8 cellular contexts compared by ENCODE assay signal in the genomic region with DNA sequence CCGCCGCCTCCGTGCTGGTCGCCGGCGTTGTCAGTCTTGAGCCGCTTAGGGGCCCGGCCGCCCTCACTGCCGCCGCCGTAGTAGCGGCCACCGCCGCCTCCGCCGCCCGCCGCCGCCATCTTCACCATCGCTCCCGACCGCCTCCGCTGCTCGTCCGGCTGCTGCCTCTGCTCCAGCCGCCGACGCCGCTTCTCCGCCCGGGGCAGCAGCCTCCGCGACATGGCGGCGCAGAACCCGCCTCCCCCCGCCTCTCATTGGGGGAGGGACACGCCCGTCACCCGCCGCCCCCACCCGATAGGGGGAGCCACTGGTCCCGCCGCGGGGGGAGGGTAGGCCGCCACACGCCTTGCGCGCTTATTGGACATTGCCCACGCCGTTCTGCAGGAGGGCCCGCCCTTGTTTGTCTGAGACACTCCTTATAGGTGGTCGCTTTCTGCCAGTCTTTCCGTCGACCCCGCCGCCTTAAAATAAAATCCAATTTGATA. TPM values are rescaled to one million over a fixed set of nuclear protein-coding genes. Genes with fewer than 3 reads are reported as not detected.
DNase-seq lines count a peak whose midpoint lies in the region; ATAC-seq and TF ChIP-seq lines count a peak whose summit lies in the region.

TSS of gene HNRNPL (minus strand) at position 241 of the 485 bp plus-strand sequence. CDS start at position 221, 20 bp downstream.

- DNase-seq in Caco-2 = no peak
- DNase-seq in activated T-helper 1 cell treated with anti-CD3 and anti-CD28 coated beads, Interleukin-12 subunit alpha, Interleukin-12 subunit beta, Interleukin-2, Interleukin-4 antibody, amounts not matched to agents 30 ng/mL and 10 ng/mL and 1 ng/mL, durations not matched to agents 14 hours and 24 hours and 36 hours (ENCODE audit: low spot score) = no peak
- no peak for DNase-seq in foreskin keratinocyte
- peak in 2 of 5 donors; percentile 99 for DNase-seq in ovary
- DNase-seq in COLO829 (ENCODE audit: low spot score) = no peak
- DNase-seq in putamen (ENCODE audit: low spot score) = no peak

- H3K4me1 Mint-ChIP-seq in Caco-2 (ENCODE audit: low read depth, unreplicated experiment) = peaks cover 16% of the 10 kb centered on the region
- peaks cover 50% of the 10 kb centered on the region for H3K4me1 Mint-ChIP-seq in activated T-helper 1 cell treated with anti-CD3 and anti-CD28 coated beads, Interleukin-12 subunit alpha, Interleukin-12 subunit beta, Interleukin-2, Interleukin-4 antibody, amounts not matched to agents 30 ng/mL and 10 ng/mL and 1 ng/mL, durations not matched to agents 14 hours and 24 hours and 36 hours (ENCODE audit: low read depth)

- H3K27ac Mint-ChIP-seq in Caco-2 (ENCODE audit: unreplicated experiment) = peak within 1 kb of the TSS; percentile 99
- H3K27ac Mint-ChIP-seq in activated T-helper 1 cell treated with anti-CD3 and anti-CD28 coated beads, Interleukin-12 subunit alpha, Interleukin-12 subunit beta, Interleukin-2, Interleukin-4 antibody, amounts not matched to agents 30 ng/mL and 10 ng/mL and 1 ng/mL, durations not matched to agents 14 hours and 24 hours and 36 hours = peak within 1 kb of the TSS; percentile 99

- peak; percentile 99 for TF ChIP-seq POLR2A in ovary (IDR thresholded peaks at IDR 0.05)

- no peaks in the 10 kb centered on the region for H3K27me3 ChIP-seq in Caco-2 (replicated peaks; ENCODE audit: control insufficient read depth, insufficient read depth, low read length)
- H3K27me3 ChIP-seq in foreskin keratinocyte = no peaks in the 10 kb centered on the region
- no peaks in the 10 kb centered on the region for H3K27me3 ChIP-seq in ovary

- WGBS in ovary, 3 donors = 0 to 1% (median 0%) methylated on average over 42 to 58 of the region's 58 CpGs

- TF ChIP-seq EP300 in ovary (IDR thresholded peaks at IDR 0.05) = peak; percentile 35

- TF ChIP-seq CTCF in Caco-2 (IDR thresholded peaks at IDR 0.05; ENCODE audit: insufficient read depth in 1 of 2, low read depth in 1 of 2, low read length in 1 of 2, severe bottlenecking in 1 of 2, unreplicated experiment in 1 of 2) (peak; percentile 55 to 59), foreskin keratinocyte (conservative IDR thresholded peaks at IDR 0.05) (peak; percentile 81), ovary (IDR thresholded peaks at IDR 0.05) (peak; percentile 36 to 76 (median 67))

- no peaks in the 10 kb centered on the region for H3K9me3 Mint-ChIP-seq in Caco-2 (ENCODE audit: unreplicated experiment)
- no peaks in the 10 kb centered on the region for H3K9me3 Mint-ChIP-seq in activated T-helper 1 cell treated with anti-CD3 and anti-CD28 coated beads, Interleukin-12 subunit alpha, Interleukin-12 subunit beta, Interleukin-2, Interleukin-4 antibody, amounts not matched to agents 30 ng/mL and 10 ng/mL and 1 ng/mL, durations not matched to agents 14 hours and 24 hours and 36 hours

- H3K27ac ChIP-seq in KOPT-K1 (ENCODE audit: low read depth, low read length, poor library complexity, severe bottlenecking) = peak within 1 kb of the TSS; percentile 99
- peak within 1 kb of the TSS; percentile 96 for H3K27ac ChIP-seq in foreskin keratinocyte
- H3K27ac ChIP-seq in ovary = peak within 1 kb of the TSS; percentile 100

- H3K4me3 ChIP-seq in Caco-2 (ENCODE audit: low read depth, low read length) (peak within 1 kb of the TSS; percentile 66), ovary (peak within 1 kb of the TSS; percentile 99)

- H3K27me3 Mint-ChIP-seq in Caco-2 (ENCODE audit: insufficient read depth, unreplicated experiment) = no peaks in the 10 kb centered on the region
- peaks cover 2% of the 10 kb centered on the region for H3K27me3 Mint-ChIP-seq in activated T-helper 1 cell treated with anti-CD3 and anti-CD28 coated beads, Interleukin-12 subunit alpha, Interleukin-12 subunit beta, Interleukin-2, Interleukin-4 antibody, amounts not matched to agents 30 ng/mL and 10 ng/mL and 1 ng/mL, durations not matched to agents 14 hours and 24 hours and 36 hours (ENCODE audit: insufficient read depth)

- ATAC-seq in GM21576 (IDR thresholded peaks at IDR 0.05; ENCODE audit: unreplicated experiment) (peak; percentile 50), foreskin keratinocyte (peak; percentile 69)

- H3K9me3 ChIP-seq in Caco-2 (no peaks in the 10 kb centered on the region), KOPT-K1 (ENCODE audit: insufficient read depth, low read length, poor library complexity, severe bottlenecking) (no peaks in the 10 kb centered on the region), ovary (no peaks in the 10 kb centered on the region)

- intact Hi-C loops in Caco-2 (cut with micrococcal nuclease; ENCODE audit: unreplicated experiment) = loop anchor here (1.0 kb wide), 3 partner anchors 38 to 81 kb away; partner anchors contain the start of genes MRPS12, NFKBIB, SARS2 and SIRT2
- intact Hi-C loops in activated T-helper 1 cell treated with anti-CD3 and anti-CD28 coated beads, Interleukin-12 subunit alpha, Interleukin-12 subunit beta, Interleukin-2, Interleukin-4 antibody, amounts not matched to agents 30 ng/mL and 10 ng/mL and 1 ng/mL, durations not matched to agents 14 hours and 24 hours and 36 hours (cut with micrococcal nuclease) = loop anchor here (1.0 to 10.0 kb wide), 14 partner anchors 7 to 532 kb away; partner anchors contain the start of genes ACTN4, ECH1, FAM98C and KCNK6
- intact Hi-C loops in ovary (cut with DNase I) = loop anchor here in 3 of 4 donors (1.0 to 10.0 kb wide), 4 partner anchors 50 to 212 kb away; partner anchors contain the start of genes ACTN4 (in 2 of the 3), NFKBIB (in 1 of the 3) and SIRT2 (in 1 of the 3)

- H3K4me1 ChIP-seq in Caco-2 (peaks cover 10% of the 10 kb centered on the region; the same call in 1 of the 2 replicates), foreskin keratinocyte (no peaks in the 10 kb centered on the region), ovary (ENCODE audit: insufficient read depth) (peaks cover 13% of the 10 kb centered on the region)

- H3K4me3 Mint-ChIP-seq in Caco-2 (ENCODE audit: unreplicated experiment) = peak within 1 kb of the TSS; percentile 98
- peak within 1 kb of the TSS; percentile 97 for H3K4me3 Mint-ChIP-seq in activated T-helper 1 cell treated with anti-CD3 and anti-CD28 coated beads, Interleukin-12 subunit alpha, Interleukin-12 subunit beta, Interleukin-2, Interleukin-4 antibody, amounts not matched to agents 30 ng/mL and 10 ng/mL and 1 ng/mL, durations not matched to agents 14 hours and 24 hours and 36 hours

- CTCF ChIA-PET in Caco-2 (lab: Charles Lee) = interaction anchor here (0.5 to 2.9 kb wide), 11 partner anchors 18 to 625 kb away, joined by 3 to 12 read pairs (median 3); partner anchors contain the start of genes FAM98C, MRPS12, NFKBIB and SARS2

- H3K36me3 ChIP-seq in Caco-2 (ENCODE audit: control insufficient read depth, insufficient read depth, low read length) (peaks cover 16% of the 10 kb centered on the region), KOPT-K1 (ENCODE audit: insufficient read depth, low read length) (peaks cover 43% of the 10 kb centered on the region), ovary (no peaks in the 10 kb centered on the region)

- H3K36me3 Mint-ChIP-seq in Caco-2 (ENCODE audit: insufficient read depth, unreplicated experiment) = peaks cover 78% of the 10 kb centered on the region
- H3K36me3 Mint-ChIP-seq in activated T-helper 1 cell treated with anti-CD3 and anti-CD28 coated beads, Interleukin-12 subunit alpha, Interleukin-12 subunit beta, Interleukin-2, Interleukin-4 antibody, amounts not matched to agents 30 ng/mL and 10 ng/mL and 1 ng/mL, durations not matched to agents 14 hours and 24 hours and 36 hours (ENCODE audit: low read depth) = peaks cover 35% of the 10 kb centered on the region

- POLR2A ChIA-PET in Caco-2 (lab: Charles Lee) = interaction anchor here (0.6 to 1.6 kb wide), 19 partner anchors 10 to 1571 kb away, joined by 3 to 33 read pairs (median 7); partner anchors contain the start of genes ECH1, EIF3K, MRPS12 and NFKBIB

- BruUV-seq in Caco-2 (replicated peaks; lab: Mats Ljungman, UMichigan) = no TSS peak

RNA-seq across cellular contexts. Expression of gene HNRNPL, which starts in this region (rescaled TPM):
- total RNA-seq in Caco-2 (2022) (443 and 446 TPM in 2 replicates), foreskin keratinocyte (344 and 388 TPM in 2 replicates), ovary (100 to 1,000 TPM; 110 to 282 (median 230) TPM)
- 632 and 659 TPM in 2 replicates for total RNA-seq in activated T-helper 1 cell treated with anti-CD3 and anti-CD28 coated beads, Interleukin-12 subunit alpha, Interleukin-12 subunit beta, Interleukin-2, Interleukin-4 antibody, amounts not matched to agents 30 ng/mL and 10 ng/mL and 1 ng/mL, durations not matched to agents 14 hours and 24 hours and 36 hours
- polyA plus RNA-seq in foreskin keratinocyte (268 and 317 TPM in 2 replicates), ovary (100 to 1,000 TPM; 152 to 284 TPM)
